ENCODE assay signal across 1 cellular context in genomic region chr7:135924302-135924701, GRCh38.
TF ChIP-seq lines count a peak whose summit lies in the region.

No MANE protein-coding gene starts in this region.

TF ChIP-seq in GM23338, 12 proteins besides CTCF, POLR2A, EP300 and RAD21:
- no peak for TF ChIP-seq ZNF462 (CRISPR knock-in tag; IDR thresholded peaks at IDR 0.05)
- TF ChIP-seq JUNB (IDR thresholded peaks at IDR 0.05; ENCODE audit: unreplicated experiment), result no peak
- TF ChIP-seq, protein P1, sequence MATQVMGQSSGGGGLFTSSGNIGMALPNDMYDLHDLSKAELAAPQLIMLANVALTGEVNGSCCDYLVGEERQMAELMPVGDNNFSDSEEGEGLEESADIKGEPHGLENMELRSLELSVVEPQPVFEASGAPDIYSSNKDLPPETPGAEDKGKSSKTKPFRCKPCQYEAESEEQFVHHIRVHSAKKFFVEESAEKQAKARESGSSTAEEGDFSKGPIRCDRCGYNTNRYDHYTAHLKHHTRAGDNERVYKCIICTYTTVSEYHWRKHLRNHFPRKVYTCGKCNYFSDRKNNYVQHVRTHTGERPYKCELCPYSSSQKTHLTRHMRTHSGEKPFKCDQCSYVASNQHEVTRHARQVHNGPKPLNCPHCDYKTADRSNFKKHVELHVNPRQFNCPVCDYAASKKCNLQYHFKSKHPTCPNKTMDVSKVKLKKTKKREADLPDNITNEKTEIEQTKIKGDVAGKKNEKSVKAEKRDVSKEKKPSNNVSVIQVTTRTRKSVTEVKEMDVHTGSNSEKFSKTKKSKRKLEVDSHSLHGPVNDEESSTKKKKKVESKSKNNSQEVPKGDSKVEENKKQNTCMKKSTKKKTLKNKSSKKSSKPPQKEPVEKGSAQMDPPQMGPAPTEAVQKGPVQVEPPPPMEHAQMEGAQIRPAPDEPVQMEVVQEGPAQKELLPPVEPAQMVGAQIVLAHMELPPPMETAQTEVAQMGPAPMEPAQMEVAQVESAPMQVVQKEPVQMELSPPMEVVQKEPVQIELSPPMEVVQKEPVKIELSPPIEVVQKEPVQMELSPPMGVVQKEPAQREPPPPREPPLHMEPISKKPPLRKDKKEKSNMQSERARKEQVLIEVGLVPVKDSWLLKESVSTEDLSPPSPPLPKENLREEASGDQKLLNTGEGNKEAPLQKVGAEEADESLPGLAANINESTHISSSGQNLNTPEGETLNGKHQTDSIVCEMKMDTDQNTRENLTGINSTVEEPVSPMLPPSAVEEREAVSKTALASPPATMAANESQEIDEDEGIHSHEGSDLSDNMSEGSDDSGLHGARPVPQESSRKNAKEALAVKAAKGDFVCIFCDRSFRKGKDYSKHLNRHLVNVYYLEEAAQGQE (IDR thresholded peaks at IDR 0.05; ENCODE audit: unreplicated experiment), result no peak
- TF ChIP-seq, protein P2, sequence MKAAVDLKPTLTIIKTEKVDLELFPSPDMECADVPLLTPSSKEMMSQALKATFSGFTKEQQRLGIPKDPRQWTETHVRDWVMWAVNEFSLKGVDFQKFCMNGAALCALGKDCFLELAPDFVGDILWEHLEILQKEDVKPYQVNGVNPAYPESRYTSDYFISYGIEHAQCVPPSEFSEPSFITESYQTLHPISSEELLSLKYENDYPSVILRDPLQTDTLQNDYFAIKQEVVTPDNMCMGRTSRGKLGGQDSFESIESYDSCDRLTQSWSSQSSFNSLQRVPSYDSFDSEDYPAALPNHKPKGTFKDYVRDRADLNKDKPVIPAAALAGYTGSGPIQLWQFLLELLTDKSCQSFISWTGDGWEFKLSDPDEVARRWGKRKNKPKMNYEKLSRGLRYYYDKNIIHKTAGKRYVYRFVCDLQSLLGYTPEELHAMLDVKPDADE (IDR thresholded peaks at IDR 0.05), result no peak
- no peak for TF ChIP-seq CREB1 (CRISPR knock-in tag; IDR thresholded peaks at IDR 0.05; ENCODE audit: low read depth)
- no peak for TF ChIP-seq ZNF114 (CRISPR knock-in tag; IDR thresholded peaks at IDR 0.05)
- no peak for TF ChIP-seq NANOG (IDR thresholded peaks at IDR 0.05; ENCODE audit: borderline replicate concordance)
- no peak for TF ChIP-seq STAT1 (IDR thresholded peaks at IDR 0.05; ENCODE audit: unreplicated experiment)
- no peak for TF ChIP-seq EZH2 (IDR thresholded peaks at IDR 0.05; ENCODE audit: low read depth, unreplicated experiment)
- TF ChIP-seq POLR2AphosphoS5 (IDR thresholded peaks at IDR 0.05; ENCODE audit: low read depth), result no peak
- no peak for TF ChIP-seq EZH2phosphoT487 (IDR thresholded peaks at IDR 0.05; ENCODE audit: unreplicated experiment)
- no peak for TF ChIP-seq ZNF331 (CRISPR knock-in tag; IDR thresholded peaks at IDR 0.05; ENCODE audit: low read depth)
